ENCODE assay signal across 8 cellular contexts in the genomic region with DNA sequence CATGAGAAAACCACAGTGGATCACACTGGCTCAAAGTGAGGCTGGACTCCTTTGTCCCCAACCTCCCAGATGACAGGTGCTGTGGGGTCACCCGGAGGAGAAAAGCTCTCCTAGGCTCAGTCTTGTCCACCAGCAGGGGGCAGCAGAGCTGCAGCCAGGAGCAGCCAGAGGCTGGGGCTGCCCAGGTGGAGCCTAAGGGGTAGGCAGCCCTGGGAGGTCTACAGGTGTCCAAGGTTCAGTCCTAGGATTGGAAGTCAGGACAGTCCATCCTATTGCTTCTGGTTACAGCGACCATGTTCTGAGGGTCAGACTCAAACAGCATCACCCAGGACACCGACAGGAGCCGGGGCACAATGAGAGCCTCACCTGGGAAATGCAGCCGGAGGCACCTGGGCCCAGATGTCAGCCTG.
DNase-seq lines count a peak whose midpoint lies in the region; ATAC-seq lines count a peak whose summit lies in the region.

No MANE protein-coding gene starts in this region.

- peaks cover 3% of the 10 kb centered on the region for H3K4me1 Mint-ChIP-seq in activated T-helper 2 cell treated with anti-CD3 and anti-CD28 coated beads, Interferon-gamma antibody, Interleukin-2, Interleukin-4, amounts not matched to agents 10 μg/mL and 5 μg/mL and 100 μg/mL, durations not matched to agents 14 hours and 24 hours and 36 hours (ENCODE audit: low read depth)

- no peaks in the 10 kb centered on the region for H3K36me3 Mint-ChIP-seq in activated T-helper 2 cell treated with anti-CD3 and anti-CD28 coated beads, Interferon-gamma antibody, Interleukin-2, Interleukin-4, amounts not matched to agents 10 μg/mL and 5 μg/mL and 100 μg/mL, durations not matched to agents 14 hours and 24 hours and 36 hours (ENCODE audit: low read depth)

- H3K27ac Mint-ChIP-seq in activated T-helper 2 cell treated with anti-CD3 and anti-CD28 coated beads, Interferon-gamma antibody, Interleukin-2, Interleukin-4, amounts not matched to agents 10 μg/mL and 5 μg/mL and 100 μg/mL, durations not matched to agents 14 hours and 24 hours and 36 hours = no peak overlapping the region

- no peaks in the 10 kb centered on the region for H3K9me3 Mint-ChIP-seq in activated T-helper 2 cell treated with anti-CD3 and anti-CD28 coated beads, Interferon-gamma antibody, Interleukin-2, Interleukin-4, amounts not matched to agents 10 μg/mL and 5 μg/mL and 100 μg/mL, durations not matched to agents 14 hours and 24 hours and 36 hours

- intact Hi-C loops in activated T-helper 2 cell treated with anti-CD3 and anti-CD28 coated beads, Interferon-gamma antibody, Interleukin-2, Interleukin-4, amounts not matched to agents 10 μg/mL and 5 μg/mL and 100 μg/mL, durations not matched to agents 14 hours and 24 hours and 36 hours (cut with micrococcal nuclease) = loop anchor here (10.0 kb wide), 1 partner anchor 145 kb away; no protein-coding TSS in a partner anchor
- intact Hi-C loops in left cardiac atrium (cut with DNase I) = no loop called here

- ATAC-seq in left cardiac atrium (peak; percentile 62 to 74), HG03439 (IDR thresholded peaks at IDR 0.05; ENCODE audit: unreplicated experiment) (no peak), HG03095 (IDR thresholded peaks at IDR 0.05; ENCODE audit: unreplicated experiment) (no peak)

- H3K27me3 Mint-ChIP-seq in activated T-helper 2 cell treated with anti-CD3 and anti-CD28 coated beads, Interferon-gamma antibody, Interleukin-2, Interleukin-4, amounts not matched to agents 10 μg/mL and 5 μg/mL and 100 μg/mL, durations not matched to agents 14 hours and 24 hours and 36 hours (ENCODE audit: low read depth) = peaks cover 35% of the 10 kb centered on the region

- no peak overlapping the region for H3K4me3 Mint-ChIP-seq in activated T-helper 2 cell treated with anti-CD3 and anti-CD28 coated beads, Interferon-gamma antibody, Interleukin-2, Interleukin-4, amounts not matched to agents 10 μg/mL and 5 μg/mL and 100 μg/mL, durations not matched to agents 14 hours and 24 hours and 36 hours (ENCODE audit: low read depth)

- DNase-seq in ELF-1 (ENCODE audit: low read depth, low spot score) = peak; percentile 28
- DNase-seq in NCI-H345 (lab: John Stamatoyannopoulos, UW) = peak; percentile 52
- DNase-seq in activated T-helper 2 cell treated with anti-CD3 and anti-CD28 coated beads, Interferon-gamma antibody, Interleukin-2, Interleukin-4, amounts not matched to agents 10 μg/mL and 5 μg/mL and 100 μg/mL, durations not matched to agents 14 hours and 24 hours and 36 hours (ENCODE audit: low spot score) = peak; percentile 49
- DNase-seq in left cardiac atrium = peak; percentile 65
- peak; percentile 60 for DNase-seq in stimulated activated CD4-positive, alpha-beta T cell treated with anti-CD3 and anti-CD28 coated beads, Interleukin-12 subunit alpha, Interleukin-12 subunit beta, amount 100 ng/mL, for 4 hours
- DNase-seq in hepatic stellate cell (ENCODE audit: low spot score) = no peak

Comparison
In these comparisons a context has a peak if more than half of its experiments do, and no peak if none do; other contexts are left out.
1. ATAC-seq: peak in left cardiac atrium (2 of 2); none in HG03439 (single experiment) and HG03095 (single experiment).